ENCODE assay signal across 23 cellular contexts in the genomic region with DNA sequence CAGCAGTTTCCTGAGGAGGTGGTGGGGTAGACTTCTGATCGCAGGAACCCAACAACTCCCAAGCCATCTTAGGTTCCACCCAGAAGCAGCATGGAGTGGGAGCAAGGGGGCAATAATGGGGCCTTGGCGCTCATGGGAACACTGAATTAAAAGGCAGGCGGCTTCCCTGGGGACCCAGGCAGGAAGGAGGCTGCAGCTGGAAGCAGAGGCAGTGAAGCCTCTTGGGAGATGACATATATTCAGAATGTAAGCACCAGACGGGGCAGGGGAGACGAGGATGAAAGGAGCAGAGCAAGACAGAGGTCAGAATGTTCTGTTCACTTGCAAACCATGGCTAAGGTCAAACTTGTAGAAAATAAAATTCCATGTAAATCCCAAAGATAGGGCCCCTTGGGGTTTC. TPM values are rescaled to one million over a fixed set of nuclear protein-coding genes. Genes with fewer than 3 reads are reported as not detected.
DNase-seq lines count a peak whose midpoint lies in the region; ATAC-seq, FAIRE-seq and TF ChIP-seq lines count a peak whose summit lies in the region.
"Had no signal": no experiment of that assay in that cellular context is flagged by ENCODE, and none has a peak within 500 bp of the region (broad histone marks: within the 10 kb centered on the region; RNA-seq: fewer than 3 reads in every experiment).

No MANE protein-coding gene starts in this region.

- no peaks in the 10 kb centered on the region for H3K27me3 ChIP-seq in CD8-positive, alpha-beta memory T cell (ENCODE audit: insufficient read depth, low read length, poor library complexity, severe bottlenecking)

- peaks cover 10% of the 10 kb centered on the region for H3K4me1 Mint-ChIP-seq in activated B cell treated with CpG ODN at 0.5 μM for 24 hours
- H3K4me1 Mint-ChIP-seq in neural crest cell, result no peaks in the 10 kb centered on the region
- H3K4me1 Mint-ChIP-seq in CD8-positive, alpha-beta memory T cell, result no peaks in the 10 kb centered on the region
- H3K4me1 Mint-ChIP-seq: activated CD4-positive, alpha-beta T cell treated with anti-CD3 and anti-CD28 coated beads, Interleukin-2, amount 10 ng/mL, durations not matched to agents 7 days and 5 days had no signal

- intact Hi-C loops in Right ventricle myocardium superior (cut with DNase I), result no loop called here
- intact Hi-C loops in cardiac septum (cut with DNase I), result no loop called here
- intact Hi-C loops in activated B cell treated with CpG ODN at 0.5 μM for 24 hours (cut with micrococcal nuclease), result no loop called here

- no peaks in the 10 kb centered on the region for H3K27me3 Mint-ChIP-seq in activated B cell treated with CpG ODN at 0.5 μM for 24 hours
- no peaks in the 10 kb centered on the region for H3K27me3 Mint-ChIP-seq in neural crest cell (ENCODE audit: low read depth)
- H3K27me3 Mint-ChIP-seq in CD8-positive, alpha-beta memory T cell, result no peaks in the 10 kb centered on the region
- H3K27me3 Mint-ChIP-seq: activated CD4-positive, alpha-beta T cell treated with anti-CD3 and anti-CD28 coated beads, Interleukin-2, amount 10 ng/mL, durations not matched to agents 7 days and 5 days had no signal

- POLR2A ChIA-PET in activated B cell treated with CpG ODN at 0.5 μM for 24 hours (lab: Charles Lee), result no interaction called here
- POLR2A ChIA-PET in CD8-positive, alpha-beta memory T cell (lab: Charles Lee), result no interaction called here

- TF ChIP-seq CTCF in activated B cell treated with CpG ODN at 0.5 μM for 24 hours (IDR thresholded peaks at IDR 0.05) (no peak), neural crest cell (conservative IDR thresholded peaks at IDR 0.05) (no peak)

- peak; percentile 59 for DNase-seq in Right ventricle myocardium superior
- no peak for DNase-seq in cardiac septum (ENCODE audit: low spot score)
- no peak for DNase-seq in activated B cell treated with CpG ODN at 0.5 μM for 24 hours
- no peak for DNase-seq in neural crest cell (ENCODE audit: low read depth, low spot score)
- no peak for DNase-seq in CD8-positive, alpha-beta memory T cell
- no peak for DNase-seq in HTR-8/SVneo (ENCODE audit: insufficient read length, low spot score)
- DNase-seq in mucosa of gallbladder (ENCODE audit: low spot score), result no peak
- DNase-seq: activated CD4-positive, alpha-beta T cell treated with anti-CD3 and anti-CD28 coated beads, Interleukin-2, amount 10 ng/mL, durations not matched to agents 7 days and 5 days; activated gamma-delta T cell; anterior cingulate cortex; Caco-2; H9; KG1; NCI-H187; NCI-H446 treated with DMSO at 0.1 percent for 48 hours; NK-92 treated with Interleukin-12 subunit alpha and Interleukin-12 subunit beta, amount 100 ng/mL, for 24 hours; stimulated activated CD4-positive, alpha-beta T cell treated with anti-CD3 and anti-CD28 coated beads, Interleukin-4, amount 100 ng/mL, for 1 hour; T-helper 2 cell had no signal

- H3K36me3 ChIP-seq in CD8-positive, alpha-beta memory T cell (ENCODE audit: insufficient read depth, low read length), result peaks cover 36% of the 10 kb centered on the region

- H3K9me3 ChIP-seq in CD8-positive, alpha-beta memory T cell (ENCODE audit: low read length), result no peaks in the 10 kb centered on the region
- H3K9me3 ChIP-seq: Caco-2 had no signal

- ATAC-seq in Right ventricle myocardium superior (ENCODE audit: poor library complexity), result peak; percentile 51
- no peak for ATAC-seq in activated B cell treated with CpG ODN at 0.5 μM for 24 hours (ENCODE audit: low read depth)
- ATAC-seq: Panc1 had no signal

- CTCF ChIA-PET in activated B cell treated with CpG ODN at 0.5 μM for 24 hours (lab: Charles Lee), result no interaction called here
- CTCF ChIA-PET in CD8-positive, alpha-beta memory T cell (lab: Charles Lee), result interaction anchor here (0.8 kb wide), 1 partner anchor 79 kb away, joined by 3 read pairs; no protein-coding TSS in a partner anchor

- H3K36me3 Mint-ChIP-seq in activated B cell treated with CpG ODN at 0.5 μM for 24 hours (ENCODE audit: low read depth) (peaks cover 63% of the 10 kb centered on the region), neural crest cell (ENCODE audit: low read depth) (peaks cover 18% of the 10 kb centered on the region)
- peaks cover 0 to 57% (median 26%) of the 10 kb centered on the region in 3 donors for H3K36me3 Mint-ChIP-seq in CD8-positive, alpha-beta memory T cell

- FAIRE-seq in HTR-8/SVneo (lab: Jason Lieb, UNC), result no peak

- no peak overlapping the region for H3K27ac ChIP-seq in CD8-positive, alpha-beta memory T cell (ENCODE audit: low read depth, low read length)
- H3K27ac ChIP-seq: epithelial cell of prostate had no signal

- no peaks in the 10 kb centered on the region for H3K4me1 ChIP-seq in CD8-positive, alpha-beta memory T cell (ENCODE audit: insufficient read depth, low read length)
- H3K4me1 ChIP-seq: Caco-2 had no signal

- H3K4me3 ChIP-seq in CD8-positive, alpha-beta memory T cell (ENCODE audit: low read length), result no peak overlapping the region

- H3K4me3 Mint-ChIP-seq in activated B cell treated with CpG ODN at 0.5 μM for 24 hours (no peak overlapping the region), neural crest cell (no peak overlapping the region)
- no peak overlapping the region for H3K4me3 Mint-ChIP-seq in CD8-positive, alpha-beta memory T cell
- H3K4me3 Mint-ChIP-seq: activated CD4-positive, alpha-beta T cell treated with anti-CD3 and anti-CD28 coated beads, Interleukin-2, amount 10 ng/mL, durations not matched to agents 7 days and 5 days; H9 had no signal

- H3K9me3 Mint-ChIP-seq in activated B cell treated with CpG ODN at 0.5 μM for 24 hours (no peaks in the 10 kb centered on the region), neural crest cell (no peaks in the 10 kb centered on the region)
- H3K9me3 Mint-ChIP-seq in CD8-positive, alpha-beta memory T cell, result no peaks in the 10 kb centered on the region
- H3K9me3 Mint-ChIP-seq: activated CD4-positive, alpha-beta T cell treated with anti-CD3 and anti-CD28 coated beads, Interleukin-2, amount 10 ng/mL, durations not matched to agents 7 days and 5 days; H9 had no signal

- H3K27ac Mint-ChIP-seq in activated B cell treated with CpG ODN at 0.5 μM for 24 hours, result peak overlapping the region; percentile 67
- peak overlapping the region; percentile 62 for H3K27ac Mint-ChIP-seq in neural crest cell (ENCODE audit: unreplicated experiment)
- H3K27ac Mint-ChIP-seq in CD8-positive, alpha-beta memory T cell, result peak overlapping the region in 2 of 8 donors; percentile 19 to 29

RNA-seq across cellular contexts. Expression of a gene that starts 2.9 kb away (rescaled TPM):
- total RNA-seq in Right ventricle myocardium superior (17.4 TPM), cardiac septum (10.3 TPM), activated B cell treated with CpG ODN at 0.5 μM for 24 hours (not detected in 2 replicates), neural crest cell (not detected in 2 replicates), mucosa of gallbladder (7.2 TPM)
- not detected for total RNA-seq in CD8-positive, alpha-beta memory T cell
- polyA plus RNA-seq in CD8-positive, alpha-beta memory T cell, result 0.56 TPM
- total RNA-seq: activated CD4-positive, alpha-beta T cell treated with anti-CD3 and anti-CD28 coated beads, Interleukin-2, amount 10 ng/mL, durations not matched to agents 7 days and 5 days; Caco-2; Daoy; fibroblast of villous mesenchyme; H9; mononuclear cell had no signal

RNA-seq across cellular contexts. Expression of a gene that starts 20.5 kb away (rescaled TPM):
- total RNA-seq in Right ventricle myocardium superior, result 16.1 TPM
- 32.0 TPM for total RNA-seq in cardiac septum
- total RNA-seq in activated B cell treated with CpG ODN at 0.5 μM for 24 hours, result 0.20 TPM in 2 replicates
- 143 and 145 TPM in 2 replicates for total RNA-seq in neural crest cell
- total RNA-seq in CD8-positive, alpha-beta memory T cell, result 10 to 100 TPM in 1 of 2 experiments, 1 to 10 TPM in 1; 9.4 to 10.2 TPM
- polyA plus RNA-seq in CD8-positive, alpha-beta memory T cell, result not detected
- total RNA-seq in mucosa of gallbladder, result 17.3 TPM
- total RNA-seq: mononuclear cell had no signal

RNA-seq across cellular contexts. Expression of a gene that starts 48.6 kb away (rescaled TPM):
- total RNA-seq in Right ventricle myocardium superior, result 66.9 TPM
- 62.0 TPM for total RNA-seq in cardiac septum
- 168 and 192 TPM in 2 replicates for total RNA-seq in activated B cell treated with CpG ODN at 0.5 μM for 24 hours
- total RNA-seq in neural crest cell, result 192 and 196 TPM in 2 replicates
- total RNA-seq in CD8-positive, alpha-beta memory T cell, result 100 to 1,000 TPM; 229 to 241 TPM
- polyA plus RNA-seq in CD8-positive, alpha-beta memory T cell, result 77.6 TPM
- 72.8 TPM for total RNA-seq in mucosa of gallbladder
